In the genomic region with DNA sequence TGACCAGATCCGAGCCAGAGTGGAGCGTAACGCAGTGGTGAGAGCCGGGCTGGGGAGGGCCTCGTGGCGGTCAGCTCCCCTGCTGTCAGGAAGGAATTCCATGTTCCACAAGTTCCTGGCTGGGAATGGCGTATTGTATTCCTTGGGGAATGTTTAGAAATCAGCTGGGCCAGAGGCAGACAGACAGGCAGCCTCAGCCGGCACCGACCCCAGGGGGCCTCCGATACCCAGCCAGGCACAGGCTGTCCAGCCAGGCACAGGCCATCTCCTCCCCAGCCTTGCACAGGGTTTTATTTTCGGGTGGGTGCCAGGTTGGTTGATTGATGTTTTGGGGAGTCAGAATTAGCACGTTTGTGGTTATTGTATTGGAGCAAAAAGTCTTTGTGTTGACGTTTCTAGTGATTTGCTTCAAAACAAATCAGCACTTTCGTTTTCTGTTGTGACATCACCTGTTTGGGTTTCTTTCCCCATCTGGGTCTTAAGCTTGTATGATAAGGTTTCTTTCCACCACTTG, we compare ENCODE assay signal across 10 cellular contexts.
A peak's percentile ranks its signal among the peaks of the same experiment; 100 is the strongest.
DNase-seq lines count a peak whose midpoint lies in the region; ATAC-seq and TF ChIP-seq lines count a peak whose summit lies in the region.
"Had no signal": no experiment of that assay in that cellular context is flagged by ENCODE, and none has a peak within 500 bp of the region (broad histone marks: within the 10 kb centered on the region; RNA-seq: fewer than 3 reads in every experiment).

No MANE protein-coding gene starts in this region.

- 73 to 86% methylated on average over 11 to 14 of the region's 14 CpGs for WGBS in body of pancreas, 2 donors

- no peak for TF ChIP-seq CTCF in GM13976 (IDR thresholded peaks at IDR 0.05; ENCODE audit: borderline replicate concordance, control extremely low read depth, extremely low read depth, insufficient read depth, missing control alignments)
- no peak for TF ChIP-seq CTCF in body of pancreas (IDR thresholded peaks at IDR 0.05)

- H3K4me1 ChIP-seq in body of pancreas: no peaks in the 10 kb centered on the region

- H3K27me3 ChIP-seq in body of pancreas: no peaks in the 10 kb centered on the region

- peaks cover 0 to 17% of the 10 kb centered on the region in 2 donors for H3K36me3 ChIP-seq in body of pancreas (replicated peaks in 1 of 2; ENCODE audit: insufficient read depth in 1 of 2, low read depth in 2 of 2)

- in situ Hi-C loops in GM13976 (cut with MboI; ENCODE audit: low sequenced_read_pairs, unreplicated experiment): no loop called here

- DNase-seq in GM13976 (ENCODE audit: low spot score) (peak; percentile 60), body of pancreas (peak in 2 of 4 donors; percentile 20 to 30), iPS-NIHi11 (ENCODE audit: low spot score) (peak; percentile 53), retina (peak; percentile 23), putamen (ENCODE audit: low spot score) (no peak)
- no peak for DNase-seq in stimulated activated CD4-positive, alpha-beta T cell treated with anti-CD3 and anti-CD28 coated beads, Interleukin-2, amount 100 ng/mL, for 48 hours
- DNase-seq: activated T-cell treated with anti-CD3 and anti-CD28 coated beads, Interleukin-2, amount 50 U/mL, for 1 hour; caudate nucleus had no signal

- no peak for TF ChIP-seq POLR2A in body of pancreas (IDR thresholded peaks at IDR 0.05)

- intact Hi-C loops in body of pancreas (cut with DNase I): no loop called here

- no peaks in the 10 kb centered on the region for H3K9me3 ChIP-seq in body of pancreas

- no peak overlapping the region for H3K27ac ChIP-seq in body of pancreas

- ATAC-seq in body of pancreas (peak; percentile 45), esophagus mucosa (no peak), HG03354 (IDR thresholded peaks at IDR 0.05; ENCODE audit: poor library complexity, severe bottlenecking, unreplicated experiment) (no peak)

- H3K4me3 ChIP-seq in body of pancreas: no peak overlapping the region

Comparison
In these comparisons a context has a peak if more than half of its experiments do, and no peak if none do; other contexts are left out.
1. DNase-seq: peak in GM13976 (single experiment), iPS-NIHi11 (single experiment) and retina (single experiment); none in stimulated activated CD4-positive, alpha-beta T cell treated with anti-CD3 and anti-CD28 coated beads, Interleukin-2, amount 100 ng/mL, for 48 hours (0 of 2) and putamen (single experiment).